2 cellular contexts compared by ENCODE assay signal in genomic region chr15:75637245-75638009, GRCh38.
TF ChIP-seq lines count a peak whose summit lies in the region.

No MANE protein-coding gene starts in this region.

TF ChIP-seq in SK-N-SH, 30 proteins besides CTCF, POLR2A, EP300 and RAD21 (continued from another document):
- TF ChIP-seq, protein P1, sequence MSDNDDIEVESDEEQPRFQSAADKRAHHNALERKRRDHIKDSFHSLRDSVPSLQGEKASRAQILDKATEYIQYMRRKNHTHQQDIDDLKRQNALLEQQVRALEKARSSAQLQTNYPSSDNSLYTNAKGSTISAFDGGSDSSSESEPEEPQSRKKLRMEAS (IDR thresholded peaks at IDR 0.05; ENCODE audit: low read depth) = no peak
- TF ChIP-seq MEF2A (IDR thresholded peaks at IDR 0.05; ENCODE audit: borderline replicate concordance, low read depth) (no peak), TCF12 (IDR thresholded peaks at IDR 0.05) (no peak), MXI1 (IDR thresholded peaks at IDR 0.05; ENCODE audit: low read depth, low read length) (no peak), TEAD4 (IDR thresholded peaks at IDR 0.05; ENCODE audit: borderline replicate concordance, insufficient read depth) (no peak), EZH2phosphoT487 (IDR thresholded peaks at IDR 0.05; ENCODE audit: borderline replicate concordance, low read depth) (no peak), FOSL2 (IDR thresholded peaks at IDR 0.05; ENCODE audit: borderline replicate concordance, low read depth) (no peak), SMC3 (IDR thresholded peaks at IDR 0.05; ENCODE audit: low read depth, low read length) (no peak)
- TF ChIP-seq, protein P2, sequence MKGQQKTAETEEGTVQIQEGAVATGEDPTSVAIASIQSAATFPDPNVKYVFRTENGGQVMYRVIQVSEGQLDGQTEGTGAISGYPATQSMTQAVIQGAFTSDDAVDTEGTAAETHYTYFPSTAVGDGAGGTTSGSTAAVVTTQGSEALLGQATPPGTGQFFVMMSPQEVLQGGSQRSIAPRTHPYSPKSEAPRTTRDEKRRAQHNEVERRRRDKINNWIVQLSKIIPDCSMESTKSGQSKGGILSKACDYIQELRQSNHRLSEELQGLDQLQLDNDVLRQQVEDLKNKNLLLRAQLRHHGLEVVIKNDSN (IDR thresholded peaks at IDR 0.05; ENCODE audit: borderline replicate concordance, low read depth) = no peak

TF ChIP-seq in SK-N-SH treated with all-trans-retinoic acid at 6 μM for 48 hours, 23 proteins besides CTCF, POLR2A, EP300 and RAD21 (continued from another document):
- TF ChIP-seq POU6F1 (CRISPR knock-in tag; IDR thresholded peaks at IDR 0.05; ENCODE audit: borderline replicate concordance, low read depth) (no peak), ZC3H10 (CRISPR knock-in tag; IDR thresholded peaks at IDR 0.05) (no peak), ISL1 (CRISPR knock-in tag; IDR thresholded peaks at IDR 0.05) (no peak), ZFP30 (CRISPR knock-in tag; IDR thresholded peaks at IDR 0.05) (no peak), ZNF70 (CRISPR knock-in tag; IDR thresholded peaks at IDR 0.05) (no peak), GLIS3 (CRISPR knock-in tag; IDR thresholded peaks at IDR 0.05) (no peak), ZNF8 (CRISPR knock-in tag; IDR thresholded peaks at IDR 0.05) (no peak), PPARA (CRISPR knock-in tag; IDR thresholded peaks at IDR 0.05; ENCODE audit: borderline replicate concordance) (no peak), RARB (CRISPR knock-in tag; IDR thresholded peaks at IDR 0.05) (no peak)
- TF ChIP-seq, protein P3, sequence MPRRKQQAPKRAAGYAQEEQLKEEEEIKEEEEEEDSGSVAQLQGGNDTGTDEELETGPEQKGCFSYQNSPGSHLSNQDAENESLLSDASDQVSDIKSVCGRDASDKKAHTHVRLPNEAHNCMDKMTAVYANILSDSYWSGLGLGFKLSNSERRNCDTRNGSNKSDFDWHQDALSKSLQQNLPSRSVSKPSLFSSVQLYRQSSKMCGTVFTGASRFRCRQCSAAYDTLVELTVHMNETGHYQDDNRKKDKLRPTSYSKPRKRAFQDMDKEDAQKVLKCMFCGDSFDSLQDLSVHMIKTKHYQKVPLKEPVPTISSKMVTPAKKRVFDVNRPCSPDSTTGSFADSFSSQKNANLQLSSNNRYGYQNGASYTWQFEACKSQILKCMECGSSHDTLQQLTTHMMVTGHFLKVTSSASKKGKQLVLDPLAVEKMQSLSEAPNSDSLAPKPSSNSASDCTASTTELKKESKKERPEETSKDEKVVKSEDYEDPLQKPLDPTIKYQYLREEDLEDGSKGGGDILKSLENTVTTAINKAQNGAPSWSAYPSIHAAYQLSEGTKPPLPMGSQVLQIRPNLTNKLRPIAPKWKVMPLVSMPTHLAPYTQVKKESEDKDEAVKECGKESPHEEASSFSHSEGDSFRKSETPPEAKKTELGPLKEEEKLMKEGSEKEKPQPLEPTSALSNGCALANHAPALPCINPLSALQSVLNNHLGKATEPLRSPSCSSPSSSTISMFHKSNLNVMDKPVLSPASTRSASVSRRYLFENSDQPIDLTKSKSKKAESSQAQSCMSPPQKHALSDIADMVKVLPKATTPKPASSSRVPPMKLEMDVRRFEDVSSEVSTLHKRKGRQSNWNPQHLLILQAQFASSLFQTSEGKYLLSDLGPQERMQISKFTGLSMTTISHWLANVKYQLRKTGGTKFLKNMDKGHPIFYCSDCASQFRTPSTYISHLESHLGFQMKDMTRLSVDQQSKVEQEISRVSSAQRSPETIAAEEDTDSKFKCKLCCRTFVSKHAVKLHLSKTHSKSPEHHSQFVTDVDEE (CRISPR knock-in tag; IDR thresholded peaks at IDR 0.05) = no peak
- TF ChIP-seq, protein P4, sequence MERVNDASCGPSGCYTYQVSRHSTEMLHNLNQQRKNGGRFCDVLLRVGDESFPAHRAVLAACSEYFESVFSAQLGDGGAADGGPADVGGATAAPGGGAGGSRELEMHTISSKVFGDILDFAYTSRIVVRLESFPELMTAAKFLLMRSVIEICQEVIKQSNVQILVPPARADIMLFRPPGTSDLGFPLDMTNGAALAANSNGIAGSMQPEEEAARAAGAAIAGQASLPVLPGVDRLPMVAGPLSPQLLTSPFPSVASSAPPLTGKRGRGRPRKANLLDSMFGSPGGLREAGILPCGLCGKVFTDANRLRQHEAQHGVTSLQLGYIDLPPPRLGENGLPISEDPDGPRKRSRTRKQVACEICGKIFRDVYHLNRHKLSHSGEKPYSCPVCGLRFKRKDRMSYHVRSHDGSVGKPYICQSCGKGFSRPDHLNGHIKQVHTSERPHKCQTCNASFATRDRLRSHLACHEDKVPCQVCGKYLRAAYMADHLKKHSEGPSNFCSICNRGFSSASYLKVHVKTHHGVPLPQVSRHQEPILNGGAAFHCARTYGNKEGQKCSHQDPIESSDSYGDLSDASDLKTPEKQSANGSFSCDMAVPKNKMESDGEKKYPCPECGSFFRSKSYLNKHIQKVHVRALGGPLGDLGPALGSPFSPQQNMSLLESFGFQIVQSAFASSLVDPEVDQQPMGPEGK (CRISPR knock-in tag; IDR thresholded peaks at IDR 0.05; ENCODE audit: borderline replicate concordance) = no peak
